8 cellular contexts compared by ENCODE assay signal in genomic region chr1:3453203-3453761, GRCh38. TPM values are rescaled to one million over a fixed set of nuclear protein-coding genes. Genes with fewer than 3 reads are reported as not detected.
DNase-seq lines count a peak whose midpoint lies in the region; ATAC-seq and TF ChIP-seq lines count a peak whose summit lies in the region.

No MANE protein-coding gene starts in this region.

- peaks cover 3 to 46% (median 12%) of the 10 kb centered on the region in 4 donors for H3K4me1 ChIP-seq in Peyer's patch
- H3K4me1 ChIP-seq in neural progenitor cell = peaks cover 9% of the 10 kb centered on the region

- no peaks in the 10 kb centered on the region for H3K4me1 Mint-ChIP-seq in activated T-helper 17 cell treated with anti-CD3 and anti-CD28 coated beads, Interleukin-2, amount 50 U/mL, for 72 hours
- H3K4me1 Mint-ChIP-seq in neural progenitor cell = peaks cover 20% of the 10 kb centered on the region

- H3F3A ChIP-seq in neural progenitor cell (ENCODE audit: low read depth) = peaks cover 20% of the 10 kb centered on the region

- H3K27ac ChIP-seq in Peyer's patch (peak overlapping the region in 2 of 4 donors; percentile 98 to 99), neural progenitor cell (no peak overlapping the region), substantia nigra (ENCODE audit: low read depth, low read length, poor library complexity, severe bottlenecking) (no peak overlapping the region)

- H3K79me2 ChIP-seq in neural progenitor cell (ENCODE audit: low read depth) = no peaks in the 10 kb centered on the region

- TF ChIP-seq CTCF in Peyer's patch (IDR thresholded peaks at IDR 0.05) = peak; percentile 62 to 98 (median 95)
- TF ChIP-seq CTCF in neural progenitor cell (IDR thresholded peaks at IDR 0.05) = peak; percentile 84

- DNase-seq in COLO829 (ENCODE audit: low spot score) = peak; percentile 81
- DNase-seq in Peyer's patch = peak; percentile 59 to 90 (median 89)
- DNase-seq in fibroblast of the conjunctiva (ENCODE audit: low read depth) = peak; percentile 47
- DNase-seq in neural progenitor cell (ENCODE audit: low spot score) = peak; percentile 86
- DNase-seq in substantia nigra (lab: John Stamatoyannopoulos, UW) = peak in 46 of 49 donors; percentile 18 to 83 (median 60)

- no peak overlapping the region for H3K27ac Mint-ChIP-seq in activated T-helper 17 cell treated with anti-CD3 and anti-CD28 coated beads, Interleukin-2, amount 50 U/mL, for 72 hours
- H3K27ac Mint-ChIP-seq in neural progenitor cell = no peak overlapping the region

- H3K27me3 ChIP-seq in Peyer's patch = no peaks in the 10 kb centered on the region
- H3K27me3 ChIP-seq in neural progenitor cell = no peaks in the 10 kb centered on the region

- peaks cover 9% of the 10 kb centered on the region for H4K20me1 ChIP-seq in neural progenitor cell (ENCODE audit: low read depth)

- ATAC-seq in HG03159 (IDR thresholded peaks at IDR 0.05; ENCODE audit: unreplicated experiment) (peak; percentile 58), GM19395 (IDR thresholded peaks at IDR 0.05; ENCODE audit: unreplicated experiment) (no peak)
- peak; percentile 80 for ATAC-seq in activated T-helper 17 cell treated with anti-CD3 and anti-CD28 coated beads, Interleukin-2, amount 50 U/mL, for 72 hours (replicated peaks)

- peak overlapping the region; percentile 50 for H3K4me3 Mint-ChIP-seq in activated T-helper 17 cell treated with anti-CD3 and anti-CD28 coated beads, Interleukin-2, amount 50 U/mL, for 72 hours
- H3K4me3 Mint-ChIP-seq in neural progenitor cell = peak overlapping the region; percentile 75

- no peak overlapping the region for H3K4me2 ChIP-seq in neural progenitor cell

- H2AFZ ChIP-seq in neural progenitor cell (replicated peaks) = no peak overlapping the region

- H3K9me3 ChIP-seq in Peyer's patch (no peaks in the 10 kb centered on the region), neural progenitor cell (ENCODE audit: low read depth) (no peaks in the 10 kb centered on the region)

- no peak overlapping the region for H3K9ac ChIP-seq in neural progenitor cell

- peaks cover 14% of the 10 kb centered on the region for H3K27me3 Mint-ChIP-seq in activated T-helper 17 cell treated with anti-CD3 and anti-CD28 coated beads, Interleukin-2, amount 50 U/mL, for 72 hours
- H3K27me3 Mint-ChIP-seq in neural progenitor cell (ENCODE audit: insufficient read depth, low read depth) = no peaks in the 10 kb centered on the region

- H3K36me3 Mint-ChIP-seq in activated T-helper 17 cell treated with anti-CD3 and anti-CD28 coated beads, Interleukin-2, amount 50 U/mL, for 72 hours (ENCODE audit: low read depth) = no peaks in the 10 kb centered on the region
- no peaks in the 10 kb centered on the region for H3K36me3 Mint-ChIP-seq in neural progenitor cell

- no peak for TF ChIP-seq POLR2A in Peyer's patch (IDR thresholded peaks at IDR 0.05)

- H3K36me3 ChIP-seq in Peyer's patch (no peaks in the 10 kb centered on the region), neural progenitor cell (no peaks in the 10 kb centered on the region)

- no peaks in the 10 kb centered on the region for H3K9me3 Mint-ChIP-seq in activated T-helper 17 cell treated with anti-CD3 and anti-CD28 coated beads, Interleukin-2, amount 50 U/mL, for 72 hours
- no peaks in the 10 kb centered on the region for H3K9me3 Mint-ChIP-seq in neural progenitor cell

- H3K4me3 ChIP-seq in Peyer's patch (no peak overlapping the region), neural progenitor cell (no peak overlapping the region)

RNA-seq across cellular contexts. Expression of gene ARHGEF16, which starts 1.2 kb away (rescaled TPM):
- total RNA-seq in Peyer's patch (100 to 1,000 TPM in 3 of 4 donors, 10 to 100 TPM in 1; 43.7 to 225 (median 182) TPM), neural progenitor cell (ENCODE audit: low replicate concordance) (1.3 and 7.8 TPM in 2 replicates)
- total RNA-seq in activated T-helper 17 cell treated with anti-CD3 and anti-CD28 coated beads, Interleukin-2, amount 50 U/mL, for 72 hours = under 1 TPM in 1 of 2 donors, not detected in 1; 0.16 TPM
